ENCODE assay signal across 1 cellular context in the genomic region with DNA sequence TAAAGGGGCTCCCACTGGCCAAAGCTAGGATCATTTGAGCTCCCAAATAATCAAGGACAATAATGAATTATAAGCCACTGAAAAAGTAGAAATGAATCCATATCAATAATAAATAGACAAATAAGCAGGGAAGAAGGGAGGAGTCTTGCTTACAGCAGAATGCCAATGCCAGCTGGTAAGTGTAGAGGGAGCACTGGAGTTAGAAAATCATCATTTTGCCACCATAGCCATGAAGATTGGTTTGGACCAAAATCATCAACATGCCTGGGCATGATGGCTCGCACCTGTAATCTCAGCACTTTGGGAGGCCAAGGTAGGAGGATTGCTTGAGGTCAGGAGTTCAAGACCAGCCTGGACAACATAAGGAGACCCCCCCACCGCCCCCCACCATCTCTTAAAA.
TF ChIP-seq lines count a peak whose summit lies in the region.

No MANE protein-coding gene starts in this region.

TF ChIP-seq in HCT116, 20 proteins besides CTCF, POLR2A, EP300 and RAD21 (continued from another document):
- TF ChIP-seq, protein P1, sequence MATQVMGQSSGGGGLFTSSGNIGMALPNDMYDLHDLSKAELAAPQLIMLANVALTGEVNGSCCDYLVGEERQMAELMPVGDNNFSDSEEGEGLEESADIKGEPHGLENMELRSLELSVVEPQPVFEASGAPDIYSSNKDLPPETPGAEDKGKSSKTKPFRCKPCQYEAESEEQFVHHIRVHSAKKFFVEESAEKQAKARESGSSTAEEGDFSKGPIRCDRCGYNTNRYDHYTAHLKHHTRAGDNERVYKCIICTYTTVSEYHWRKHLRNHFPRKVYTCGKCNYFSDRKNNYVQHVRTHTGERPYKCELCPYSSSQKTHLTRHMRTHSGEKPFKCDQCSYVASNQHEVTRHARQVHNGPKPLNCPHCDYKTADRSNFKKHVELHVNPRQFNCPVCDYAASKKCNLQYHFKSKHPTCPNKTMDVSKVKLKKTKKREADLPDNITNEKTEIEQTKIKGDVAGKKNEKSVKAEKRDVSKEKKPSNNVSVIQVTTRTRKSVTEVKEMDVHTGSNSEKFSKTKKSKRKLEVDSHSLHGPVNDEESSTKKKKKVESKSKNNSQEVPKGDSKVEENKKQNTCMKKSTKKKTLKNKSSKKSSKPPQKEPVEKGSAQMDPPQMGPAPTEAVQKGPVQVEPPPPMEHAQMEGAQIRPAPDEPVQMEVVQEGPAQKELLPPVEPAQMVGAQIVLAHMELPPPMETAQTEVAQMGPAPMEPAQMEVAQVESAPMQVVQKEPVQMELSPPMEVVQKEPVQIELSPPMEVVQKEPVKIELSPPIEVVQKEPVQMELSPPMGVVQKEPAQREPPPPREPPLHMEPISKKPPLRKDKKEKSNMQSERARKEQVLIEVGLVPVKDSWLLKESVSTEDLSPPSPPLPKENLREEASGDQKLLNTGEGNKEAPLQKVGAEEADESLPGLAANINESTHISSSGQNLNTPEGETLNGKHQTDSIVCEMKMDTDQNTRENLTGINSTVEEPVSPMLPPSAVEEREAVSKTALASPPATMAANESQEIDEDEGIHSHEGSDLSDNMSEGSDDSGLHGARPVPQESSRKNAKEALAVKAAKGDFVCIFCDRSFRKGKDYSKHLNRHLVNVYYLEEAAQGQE (IDR thresholded peaks at IDR 0.05; ENCODE audit: low read depth): no peak
- TF ChIP-seq CEBPB (IDR thresholded peaks at IDR 0.05; ENCODE audit: low read depth) (no peak), SRF (IDR thresholded peaks at IDR 0.05; ENCODE audit: low read depth) (no peak)
